In the genomic region with DNA sequence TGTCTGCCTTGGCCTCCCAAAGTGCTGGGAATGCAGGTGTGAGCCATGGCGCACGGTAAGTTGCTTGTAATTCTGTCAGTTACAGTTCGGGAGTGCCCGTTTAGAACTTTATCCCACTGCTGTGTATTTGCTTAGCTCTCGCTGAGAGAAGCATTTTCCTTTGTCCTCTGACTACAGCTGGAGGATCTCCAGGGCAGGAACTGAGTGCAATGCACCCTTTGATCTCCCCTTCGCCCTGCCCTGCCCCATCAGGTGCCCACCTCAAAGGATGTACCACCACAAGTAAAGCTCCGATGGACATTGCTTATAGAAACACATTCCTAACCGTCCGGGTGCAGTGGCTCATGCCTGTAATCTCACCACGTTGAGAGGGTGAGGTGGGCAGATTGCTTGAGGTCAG, we compare ENCODE assay signal across 27 cellular contexts. TPM values are rescaled to one million over a fixed set of nuclear protein-coding genes. Genes with fewer than 3 reads are reported as not detected.
"Had no signal": no experiment of that assay in that cellular context is flagged by ENCODE, and none has a peak within 500 bp of the region (broad histone marks: within the 10 kb centered on the region; RNA-seq: fewer than 3 reads in every experiment).

No MANE protein-coding gene starts in this region.

- FAIRE-seq: kidney, TTC549 had no signal

- H3K36me3 ChIP-seq: adrenal gland, ascending aorta, left lung, neutrophil, ovary, tibial nerve, uterus, WERI-Rb-1 had no signal

- ATAC-seq: activated T-helper 17 cell treated with anti-CD3 and anti-CD28 coated beads, Interleukin-2, amount 50 U/mL, for 72 hours; left lung; natural killer cell treated with Interleukin-12 subunit alpha and Interleukin-12 subunit beta and Interleukin-15 and Interleukin-18, amount 100 ng/mL, for 72 hours; right cardiac atrium; stimulated activated naive CD8-positive, alpha-beta T cell treated with anti-CD3 and anti-CD28 coated beads, Interleukin-15, amount 100 ng/mL, for 72 hours had no signal

- H3K27me3 ChIP-seq: adrenal gland, ascending aorta, left lung, neutrophil, ovary, tibial nerve, uterus had no signal

- H3K27ac ChIP-seq: adrenal gland, ascending aorta, left lung, neutrophil, ovary, uterus, WERI-Rb-1 had no signal

- H3K4me1 ChIP-seq: adrenal gland, ascending aorta, left lung, uterus had no signal

- H3K9me3 ChIP-seq: adrenal gland, ascending aorta, left lung, neutrophil, ovary, tibial nerve, uterus had no signal

- H3K4me3 ChIP-seq: adrenal gland, ascending aorta, left lung, ovary, tibial nerve, uterus had no signal

- DNase-seq: activated CD4-positive, alpha-beta T cell treated with anti-CD3 and anti-CD28 coated beads, Interleukin-2, amount 50 U/mL, for 4 hours; activated CD8-positive, alpha-beta memory T cell treated with anti-CD3 and anti-CD28 coated beads for 24 hours; activated CD8-positive, alpha-beta memory T cell treated with anti-CD3 and anti-CD28 coated beads, Interleukin-2, amount 50 U/mL, for 4 hours; activated T-cell treated with anti-CD3 and anti-CD28 coated beads, Interleukin-2, amount 50 U/mL, for 24 hours; adrenal gland; central memory CD4-positive, alpha-beta T cell; effector memory CD4-positive, alpha-beta T cell; foreskin melanocyte; kidney; left lung; mammary epithelial cell; ovary; right cardiac atrium; stimulated activated CD4-positive, alpha-beta T cell treated with anti-CD3 and anti-CD28 coated beads, Interleukin-1b, Interleukin-23, amount 100 ng/mL, for 48 hours; stimulated activated naive CD8-positive, alpha-beta T cell treated with anti-CD3 and anti-CD28 coated beads, Interleukin-15, amount 100 ng/mL, for 72 hours; uterus; WERI-Rb-1 had no signal

RNA-seq across cellular contexts. Expression of a gene that starts 6.5 kb away (rescaled TPM):
- total RNA-seq: ascending aorta had no signal

RNA-seq across cellular contexts. Expression of a gene that starts 22.5 kb away (rescaled TPM):
- total RNA-seq: ascending aorta, dermis microvascular lymphatic vessel endothelial cell, pulmonary artery endothelial cell, skeletal muscle tissue, tibial nerve had no signal
- polyA plus RNA-seq: esophagus, mammary epithelial cell had no signal

RNA-seq across cellular contexts. Expression of a gene that starts 38.8 kb away (rescaled TPM):
- total RNA-seq: dermis microvascular lymphatic vessel endothelial cell, skeletal muscle tissue had no signal
